26 cellular contexts compared by ENCODE assay signal in the genomic region with DNA sequence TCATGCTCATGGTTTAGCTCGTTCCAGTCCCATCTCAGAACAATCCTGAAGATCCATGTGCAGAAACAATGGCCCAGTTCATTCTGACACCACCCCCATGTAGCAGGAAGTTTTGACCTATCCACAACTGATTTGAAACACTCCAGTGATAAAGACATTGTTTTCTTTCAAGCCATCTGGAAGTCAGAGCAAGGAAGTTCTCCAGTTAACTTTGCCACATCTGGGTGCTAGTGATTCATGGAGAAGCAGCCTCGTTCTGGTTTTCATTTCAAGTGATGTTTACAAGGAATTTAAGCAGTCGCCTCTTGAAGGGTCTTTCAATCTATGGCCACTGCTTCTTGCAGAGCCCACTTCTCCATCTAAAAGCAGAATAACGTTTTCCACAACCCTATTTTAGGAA. TPM values are rescaled to one million over a fixed set of nuclear protein-coding genes. Genes with fewer than 3 reads are reported as not detected.
DNase-seq lines count a peak whose midpoint lies in the region; ATAC-seq and TF ChIP-seq lines count a peak whose summit lies in the region.
"Had no signal": no experiment of that assay in that cellular context is flagged by ENCODE, and none has a peak within 500 bp of the region (broad histone marks: within the 10 kb centered on the region; RNA-seq: fewer than 3 reads in every experiment).

No MANE protein-coding gene starts in this region.

- TF ChIP-seq CTCF in fibroblast of the aortic adventitia (IDR thresholded peaks at IDR 0.05; ENCODE audit: insufficient read depth, low read length) = no peak
- no peak for TF ChIP-seq CTCF in foreskin keratinocyte (conservative IDR thresholded peaks at IDR 0.05)

- H3K9ac ChIP-seq in SK-N-MC (ENCODE audit: insufficient read length) = no peak overlapping the region

- peak; percentile 75 for DNase-seq in GM03348 (ENCODE audit: low spot score)
- DNase-seq in SK-N-MC (ENCODE audit: low read depth, low spot score) = no peak
- peak; percentile 69 for DNase-seq in fibroblast of the aortic adventitia (ENCODE audit: low read depth)
- no peak for DNase-seq in activated naive CD4-positive, alpha-beta T cell treated with Interleukin-2 at 50 U/mL for 16 hours
- no peak for DNase-seq in foreskin keratinocyte
- DNase-seq in DMS114 treated with DMSO at 0.1 percent for 48 hours (lab: John Stamatoyannopoulos, UW; ENCODE audit: unreplicated experiment) = no peak
- DNase-seq: activated CD4-positive, alpha-beta T cell treated with anti-CD3 and anti-CD28 coated beads for 4 hours; activated CD8-positive, alpha-beta T cell treated with anti-CD3 and anti-CD28 coated beads, Interleukin-2, amount 10 ng/mL, durations not matched to agents 7 days and 5 days; anterior cingulate cortex; CD4-positive, alpha-beta T cell; effector CD4-positive, alpha-beta T cell; lower lobe of right lung; naive thymus-derived CD8-positive, alpha-beta T cell; NCI-H1105; NCI-H187; NCI-H510A treated with DMSO at 0.1 percent for 48 hours; nucleus accumbens; sigmoid colon; stimulated activated CD4-positive, alpha-beta T cell treated with anti-CD3 and anti-CD28 coated beads, Interleukin-4, amount 100 ng/mL, for 24 hours; T-helper 9 cell; transverse colon had no signal

- no peaks in the 10 kb centered on the region for H3K4me1 ChIP-seq in foreskin keratinocyte
- H3K4me1 ChIP-seq: gastroesophageal sphincter, lower lobe of right lung, prostate gland, sigmoid colon, transverse colon had no signal

- H3K27ac ChIP-seq in SK-N-MC = no peak overlapping the region
- H3K27ac ChIP-seq in foreskin keratinocyte = no peak overlapping the region
- H3K27ac ChIP-seq: gastroesophageal sphincter, lower lobe of right lung, prostate gland, sigmoid colon, transverse colon, VCaP had no signal

- peaks cover 8% of the 10 kb centered on the region; the same call in 1 of the 2 replicates for H3K9me3 ChIP-seq in SK-N-MC (ENCODE audit: low read depth, low read length)
- H3K9me3 ChIP-seq: lower lobe of right lung, prostate gland had no signal

- H3K36me3 ChIP-seq in SK-N-MC (ENCODE audit: insufficient read depth, low read length) = no peaks in the 10 kb centered on the region
- H3K36me3 ChIP-seq: gastroesophageal sphincter, lower lobe of right lung, prostate gland, sigmoid colon, transverse colon had no signal

- H3K4me3 ChIP-seq in SK-N-MC = 0 out of 2 replicates have a peak overlapping the region, but pooled peaks have one; percentile 18
- H3K4me3 ChIP-seq in fibroblast of the aortic adventitia (ENCODE audit: low read depth, low read length) = no peak overlapping the region
- H3K4me3 ChIP-seq: gastroesophageal sphincter, lower lobe of right lung, prostate gland, sigmoid colon, transverse colon had no signal

- ATAC-seq in foreskin keratinocyte = no peak
- no peak for ATAC-seq in GM18520 (IDR thresholded peaks at IDR 0.05; ENCODE audit: unreplicated experiment)
- ATAC-seq: activated CD8-positive, alpha-beta T cell treated with anti-CD3 and anti-CD28 coated beads, Interleukin-2, amount 10 ng/mL, durations not matched to agents 7 days and 5 days; gastroesophageal sphincter; lower lobe of right lung; naive thymus-derived CD8-positive, alpha-beta T cell had no signal

- no peaks in the 10 kb centered on the region for H3K27me3 ChIP-seq in foreskin keratinocyte
- H3K27me3 ChIP-seq: sigmoid colon, transverse colon had no signal

RNA-seq across cellular contexts. Expression of gene TWIST2, which starts 36.6 kb away (rescaled TPM):
- total RNA-seq in fibroblast of the aortic adventitia (ENCODE audit: low replicate concordance) (15.8 and 64.1 TPM in 2 replicates), foreskin keratinocyte (24.1 and 27.8 TPM in 2 replicates)
- 32.5 and 34.4 TPM in 2 replicates for polyA plus RNA-seq in foreskin keratinocyte
- total RNA-seq: activated CD8-positive, alpha-beta T cell treated with anti-CD3 and anti-CD28 coated beads, Interleukin-2, amount 10 ng/mL, durations not matched to agents 7 days and 5 days; activated T-helper 2 cell treated with anti-CD3 and anti-CD28 coated beads, Interferon-gamma antibody, Interleukin-2, Interleukin-4, amounts not matched to agents 10 μg/mL and 5 μg/mL and 100 μg/mL, durations not matched to agents 14 hours and 24 hours and 36 hours; CD4-positive, alpha-beta T cell; naive thymus-derived CD8-positive, alpha-beta T cell had no signal
- polyA plus RNA-seq: naive thymus-derived CD8-positive, alpha-beta T cell had no signal

Comparison
In these comparisons a context has a peak if more than half of its experiments do, and no peak if none do; other contexts are left out.
1. DNase-seq: peak in GM03348 (single experiment) and fibroblast of the aortic adventitia (single experiment); none in SK-N-MC (single experiment), activated naive CD4-positive, alpha-beta T cell treated with Interleukin-2 at 50 U/mL for 16 hours (single experiment), foreskin keratinocyte (0 of 2) and DMS114 treated with DMSO at 0.1 percent for 48 hours (single experiment).